ENCODE assay signal across 8 cellular contexts in genomic region chr14:69391400-69391799, GRCh38. TPM values are rescaled to one million over a fixed set of nuclear protein-coding genes. Genes with fewer than 3 reads are reported as not detected.
DNase-seq lines count a peak whose midpoint lies in the region; ATAC-seq, FAIRE-seq and TF ChIP-seq lines count a peak whose summit lies in the region.
"Not testable (repeated sequence)": the region's sequence is repeated elsewhere in the genome, so short reads cannot be mapped to it uniquely, and the experiment has no call there.

No MANE protein-coding gene starts in this region.

- ATAC-seq in CD4-positive, CD25-positive, alpha-beta regulatory T cell (ENCODE audit: low read depth in 2 of 2); T-helper 17 cell; effector memory CD8-positive, alpha-beta T cell (replicated peaks); stimulated activated memory B cell treated with anti-CD40 and anti-IgM and Interleukin-4, amounts not matched to agents 10 μg/mL and 1 μg/mL and 100 μg/mL, for 72 hours: not testable (repeated sequence)
- peak; percentile 46 for ATAC-seq in Right ventricle myocardium superior (ENCODE audit: poor library complexity)

- WGBS in GM23248 (ENCODE audit: low coverage in 1 of 2, low lambda C conversion rate in 2 of 2, missing lambda C conversion rate in 2 of 2), 2 experiments, result 65 to 75% methylated on average over 8 of the region's 8 CpGs
- WGBS in mesenchymal stem cell, result 94% methylated on average over 7 of the region's 8 CpGs

- peak overlapping the region in 1 of 3 donors; percentile 46 for H3K27ac Mint-ChIP-seq in CD4-positive, CD25-positive, alpha-beta regulatory T cell
- not testable (repeated sequence) for H3K27ac Mint-ChIP-seq in T-helper 17 cell; astrocyte (ENCODE audit: unreplicated experiment)
- peak overlapping the region in 1 of 2 donors; percentile 59 for H3K27ac Mint-ChIP-seq in effector memory CD8-positive, alpha-beta T cell
- peak overlapping the region; percentile 82 for H3K27ac Mint-ChIP-seq in stimulated activated memory B cell treated with anti-CD40 and anti-IgM and Interleukin-4, amounts not matched to agents 10 μg/mL and 1 μg/mL and 100 μg/mL, for 72 hours

- not testable (repeated sequence) for H3K4ac ChIP-seq in mesenchymal stem cell (ENCODE audit: low read depth in 1 of 2, low read length in 2 of 2)

- H3K9me2 ChIP-seq in GM23248 (ENCODE audit: insufficient read depth), result not testable (repeated sequence)

- not testable (repeated sequence) for H3K79me1 ChIP-seq in mesenchymal stem cell (replicated peaks; ENCODE audit: low read length, poor library complexity, severe bottlenecking)

- H3K9me3 ChIP-seq in CD4-positive, CD25-positive, alpha-beta regulatory T cell (ENCODE audit: control insufficient read depth in 2 of 2, low read length in 2 of 2); GM23248 (ENCODE audit: low read depth); T-helper 17 cell (ENCODE audit: control insufficient read depth, low read length, poor library complexity, severe bottlenecking); astrocyte (ENCODE audit: insufficient read depth, low read depth, low read length); mesenchymal stem cell (ENCODE audit: control insufficient read depth, low read length): not testable (repeated sequence)

- H2BK12ac ChIP-seq in mesenchymal stem cell (ENCODE audit: low read length in 2 of 2), result not testable (repeated sequence)

- H2BK120ac ChIP-seq in mesenchymal stem cell (ENCODE audit: low read depth, low read length), result not testable (repeated sequence)

- TF ChIP-seq CTCF in astrocyte (IDR thresholded peaks at IDR 0.05; ENCODE audit: insufficient read depth, low read depth, low read length), result not testable (repeated sequence)

- not testable (repeated sequence) for DNase-seq in CD4-positive, CD25-positive, alpha-beta regulatory T cell; T-helper 17 cell; astrocyte (ENCODE audit: low read depth); effector memory CD8-positive, alpha-beta T cell; Right ventricle myocardium superior
- DNase-seq in GM23248, result peak; percentile 58
- DNase-seq in mesenchymal stem cell, result peak; percentile 26

- H3K14ac ChIP-seq in mesenchymal stem cell (ENCODE audit: low read length in 2 of 2), result not testable (repeated sequence)

- not testable (repeated sequence) for H3F3A ChIP-seq in GM23248 (ENCODE audit: insufficient read depth)

- H3K18ac ChIP-seq in mesenchymal stem cell (ENCODE audit: low read depth in 1 of 2, low read length in 2 of 2), result not testable (repeated sequence)

- H4K20me1 ChIP-seq in GM23248 (ENCODE audit: insufficient read depth) (peaks cover 11% of the 10 kb centered on the region; the same call in 1 of the 2 replicates), astrocyte (ENCODE audit: insufficient read depth, low read length) (peaks cover 79% of the 10 kb centered on the region)

- H3K4me2 ChIP-seq in GM23248 (ENCODE audit: unreplicated experiment); astrocyte (ENCODE audit: low read length); mesenchymal stem cell (ENCODE audit: low read length, poor library complexity, severe bottlenecking): not testable (repeated sequence)

- H3K27me3 ChIP-seq in CD4-positive, CD25-positive, alpha-beta regulatory T cell (ENCODE audit: control insufficient read depth, insufficient read depth, low read length); GM23248 (replicated peaks; ENCODE audit: insufficient read depth); astrocyte (ENCODE audit: insufficient read depth, low read length); mesenchymal stem cell (ENCODE audit: control insufficient read depth in 1 of 2, insufficient read depth in 1 of 2, low read length in 2 of 2): not testable (repeated sequence)

- not testable (repeated sequence) for H3K9ac ChIP-seq in GM23248; astrocyte (ENCODE audit: low read length)
- peak overlapping the region; percentile 20 for H3K9ac ChIP-seq in mesenchymal stem cell (ENCODE audit: low read length)

- H4K91ac ChIP-seq in mesenchymal stem cell (ENCODE audit: low read length), result not testable (repeated sequence)

- H3K27me3 Mint-ChIP-seq in CD4-positive, CD25-positive, alpha-beta regulatory T cell; T-helper 17 cell; astrocyte (ENCODE audit: low read depth, unreplicated experiment); effector memory CD8-positive, alpha-beta T cell; stimulated activated memory B cell treated with anti-CD40 and anti-IgM and Interleukin-4, amounts not matched to agents 10 μg/mL and 1 μg/mL and 100 μg/mL, for 72 hours: not testable (repeated sequence)

- not testable (repeated sequence) for H3K9me3 Mint-ChIP-seq in CD4-positive, CD25-positive, alpha-beta regulatory T cell; astrocyte (ENCODE audit: unreplicated experiment); effector memory CD8-positive, alpha-beta T cell; stimulated activated memory B cell treated with anti-CD40 and anti-IgM and Interleukin-4, amounts not matched to agents 10 μg/mL and 1 μg/mL and 100 μg/mL, for 72 hours

- peak overlapping the region in 3 of 4 donors; percentile 21 to 84 (median 36) for H3K4me3 Mint-ChIP-seq in CD4-positive, CD25-positive, alpha-beta regulatory T cell
- peak overlapping the region; percentile 63 for H3K4me3 Mint-ChIP-seq in T-helper 17 cell
- H3K4me3 Mint-ChIP-seq in astrocyte (ENCODE audit: unreplicated experiment), result peak overlapping the region; percentile 20
- H3K4me3 Mint-ChIP-seq in effector memory CD8-positive, alpha-beta T cell, result peak overlapping the region; percentile 19 to 61
- H3K4me3 Mint-ChIP-seq in stimulated activated memory B cell treated with anti-CD40 and anti-IgM and Interleukin-4, amounts not matched to agents 10 μg/mL and 1 μg/mL and 100 μg/mL, for 72 hours, result peak overlapping the region; percentile 55

- H3K36me3 Mint-ChIP-seq in CD4-positive, CD25-positive, alpha-beta regulatory T cell, result peaks cover 69% of the 10 kb centered on the region
- H3K36me3 Mint-ChIP-seq in T-helper 17 cell (ENCODE audit: low read depth), result peaks cover 17% of the 10 kb centered on the region
- H3K36me3 Mint-ChIP-seq in astrocyte (ENCODE audit: low read depth, unreplicated experiment), result peaks cover 14% of the 10 kb centered on the region
- peaks cover 97% of the 10 kb centered on the region for H3K36me3 Mint-ChIP-seq in effector memory CD8-positive, alpha-beta T cell (ENCODE audit: insufficient read depth)
- peaks cover 82% of the 10 kb centered on the region for H3K36me3 Mint-ChIP-seq in stimulated activated memory B cell treated with anti-CD40 and anti-IgM and Interleukin-4, amounts not matched to agents 10 μg/mL and 1 μg/mL and 100 μg/mL, for 72 hours

- not testable (repeated sequence) for H2AK5ac ChIP-seq in mesenchymal stem cell (ENCODE audit: low read length, severe bottlenecking)

- peaks cover 37 to 86% (median 62%) of the 10 kb centered on the region in 4 donors for H3K4me1 Mint-ChIP-seq in CD4-positive, CD25-positive, alpha-beta regulatory T cell
- H3K4me1 Mint-ChIP-seq in T-helper 17 cell, result peaks cover 49% of the 10 kb centered on the region
- not testable (repeated sequence) for H3K4me1 Mint-ChIP-seq in astrocyte (ENCODE audit: low read depth, unreplicated experiment)
- H3K4me1 Mint-ChIP-seq in effector memory CD8-positive, alpha-beta T cell (ENCODE audit: low read depth in 2 of 2), result peaks cover 29 to 83% of the 10 kb centered on the region in 2 donors
- H3K4me1 Mint-ChIP-seq in stimulated activated memory B cell treated with anti-CD40 and anti-IgM and Interleukin-4, amounts not matched to agents 10 μg/mL and 1 μg/mL and 100 μg/mL, for 72 hours, result peaks cover 62% of the 10 kb centered on the region

- in situ Hi-C loops in GM23248 (cut with MboI), result not testable (repeated sequence)

- not testable (repeated sequence) for H2BK15ac ChIP-seq in mesenchymal stem cell (ENCODE audit: low read depth, poor library complexity, severe bottlenecking)

- H3K27ac ChIP-seq in CD4-positive, CD25-positive, alpha-beta regulatory T cell (ENCODE audit: insufficient read depth, low read length, poor library complexity, severe bottlenecking); astrocyte (ENCODE audit: low read depth, low read length); mesenchymal stem cell (ENCODE audit: low read length, poor library complexity, severe bottlenecking): not testable (repeated sequence)
- peak overlapping the region; percentile 18; the same call in 1 of the 2 replicates for H3K27ac ChIP-seq in GM23248

- not testable (repeated sequence) for H2BK5ac ChIP-seq in mesenchymal stem cell (ENCODE audit: low read depth, low read length, poor library complexity, severe bottlenecking)

- FAIRE-seq in astrocyte (lab: Jason Lieb, UNC), result not testable (repeated sequence)

- H3K79me2 ChIP-seq in GM23248 (ENCODE audit: insufficient read depth) (peaks cover 100% of the 10 kb centered on the region), astrocyte (ENCODE audit: insufficient read depth, low read length) (peaks cover 99% of the 10 kb centered on the region)

- H2AFZ ChIP-seq in GM23248; astrocyte (ENCODE audit: low read depth, low read length); mesenchymal stem cell (ENCODE audit: low read depth, low read length): not testable (repeated sequence)

- H3K23ac ChIP-seq in mesenchymal stem cell (ENCODE audit: low read length in 2 of 2), result not testable (repeated sequence)

- H3K4me1 ChIP-seq in CD4-positive, CD25-positive, alpha-beta regulatory T cell (ENCODE audit: control insufficient read depth, insufficient read depth, low read length, poor library complexity, severe bottlenecking), result peaks cover 54% of the 10 kb centered on the region
- H3K4me1 ChIP-seq in GM23248 (ENCODE audit: insufficient read depth); astrocyte (ENCODE audit: insufficient read depth, low read length); mesenchymal stem cell (ENCODE audit: control insufficient read depth, insufficient read depth, low read depth, low read length): not testable (repeated sequence)

- not testable (repeated sequence) for H4K8ac ChIP-seq in mesenchymal stem cell (ENCODE audit: low read length)

- intact Hi-C loops in Right ventricle myocardium superior (cut with DNase I), result not testable (repeated sequence)

- peaks cover 80% of the 10 kb centered on the region for H3K36me3 ChIP-seq in CD4-positive, CD25-positive, alpha-beta regulatory T cell (ENCODE audit: control insufficient read depth, insufficient read depth, low read length)
- H3K36me3 ChIP-seq in GM23248 (ENCODE audit: low read depth) (peaks cover 75% of the 10 kb centered on the region), astrocyte (ENCODE audit: insufficient read depth, low read length) (peaks cover 49% of the 10 kb centered on the region), mesenchymal stem cell (ENCODE audit: control insufficient read depth in 1 of 2, insufficient read depth in 2 of 2, low read depth in 1 of 2, low read length in 2 of 2) (peaks cover 29 to 87% of the 10 kb centered on the region in 2 experiments)

- H3K4me3 ChIP-seq in CD4-positive, CD25-positive, alpha-beta regulatory T cell (ENCODE audit: low read depth, low read length); GM23248; astrocyte (ENCODE audit: insufficient read depth, low read depth, low read length); mesenchymal stem cell (ENCODE audit: insufficient read depth in 1 of 2, low read depth in 1 of 2, low read length in 2 of 2): not testable (repeated sequence)

RNA-seq across cellular contexts. Expression of gene ERH, which starts 6.7 kb away (rescaled TPM):
- total RNA-seq in CD4-positive, CD25-positive, alpha-beta regulatory T cell, result 117 TPM
- polyA plus RNA-seq in CD4-positive, CD25-positive, alpha-beta regulatory T cell, result 10 to 100 TPM; 57.2 to 99.6 (median 73.8) TPM
- total RNA-seq in GM23248 (2014; rRNA removed; shearing (Covaris generic)), result 70.4 and 132 TPM in 2 replicates
- polyA plus RNA-seq in GM23248 (2016; fragmentation: Nextera tagmentation; extraction: Ambion mirVana), result 109 and 136 TPM in 2 replicates
- total RNA-seq in T-helper 17 cell (100 to 1,000 TPM; 102 to 118 TPM), astrocyte (233 and 255 TPM in 2 replicates), Right ventricle myocardium superior (102 TPM)
- polyA plus RNA-seq in mesenchymal stem cell (2013, experiment 1 of 2), result 165 TPM
- polyA plus RNA-seq in mesenchymal stem cell (2013, experiment 2 of 2), result 170 TPM

RNA-seq across cellular contexts. Expression of gene SLC39A9, which starts 7.1 kb away (rescaled TPM):
- 33.1 TPM for total RNA-seq in CD4-positive, CD25-positive, alpha-beta regulatory T cell
- 10 to 100 TPM; 16.4 to 22.4 (median 22.1) TPM for polyA plus RNA-seq in CD4-positive, CD25-positive, alpha-beta regulatory T cell
- 89.7 and 90.9 TPM in 2 replicates for total RNA-seq in GM23248 (2014; rRNA removed; shearing (Covaris generic))
- 32.7 and 32.9 TPM in 2 replicates for polyA plus RNA-seq in GM23248 (2016; fragmentation: Nextera tagmentation; extraction: Ambion mirVana)
- total RNA-seq in T-helper 17 cell (10 to 100 TPM; 27.6 to 31.0 TPM), astrocyte (69.5 and 79.1 TPM in 2 replicates), Right ventricle myocardium superior (16.2 TPM)
- polyA plus RNA-seq in mesenchymal stem cell (2013, experiment 1 of 2), result 40.1 TPM
- polyA plus RNA-seq in mesenchymal stem cell (2013, experiment 2 of 2), result 41.8 TPM
